In the genomic region with DNA sequence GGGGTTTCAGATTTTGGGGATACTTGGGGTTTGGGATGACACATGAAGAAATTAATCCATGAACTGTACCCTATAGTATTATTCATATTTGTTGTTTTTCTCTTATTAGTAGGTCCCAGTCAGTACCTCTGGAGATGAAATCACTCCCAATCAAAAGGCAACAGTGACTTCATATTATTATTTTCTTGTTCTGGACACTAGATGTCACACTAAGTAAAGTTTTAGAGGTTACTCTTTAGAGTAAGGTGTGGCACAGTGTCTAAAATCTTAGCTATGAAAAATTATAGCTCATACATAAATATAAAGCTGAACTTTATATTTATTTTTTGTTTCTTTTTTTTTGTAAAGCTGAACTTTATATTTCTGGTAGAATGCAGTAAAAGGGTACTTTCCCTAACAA, we compare ENCODE assay signal across 9 cellular contexts. TPM values are rescaled to one million over a fixed set of nuclear protein-coding genes. Genes with fewer than 3 reads are reported as not detected.
DNase-seq lines count a peak whose midpoint lies in the region; ATAC-seq and TF ChIP-seq lines count a peak whose summit lies in the region.
"Had no signal": no experiment of that assay in that cellular context is flagged by ENCODE, and none has a peak within 500 bp of the region (broad histone marks: within the 10 kb centered on the region; RNA-seq: fewer than 3 reads in every experiment).

No MANE protein-coding gene starts in this region.

- H3K4me2 ChIP-seq in smooth muscle cell, result no peak overlapping the region

- TF ChIP-seq CTCF in GM06990 (IDR thresholded peaks at IDR 0.05; ENCODE audit: insufficient read depth, low read length, poor library complexity, severe bottlenecking) (peak; percentile 31), RWPE2 (IDR thresholded peaks at IDR 0.05; ENCODE audit: poor library complexity, severe bottlenecking) (peak; percentile 56), foreskin keratinocyte (conservative IDR thresholded peaks at IDR 0.05) (peak; percentile 63), smooth muscle cell (IDR thresholded peaks at IDR 0.05; ENCODE audit: borderline replicate concordance, insufficient read depth, poor library complexity, severe bottlenecking) (peak; percentile 11)

- no peaks in the 10 kb centered on the region for H3K9me3 ChIP-seq in RWPE2 (ENCODE audit: severe bottlenecking)
- H3K9me3 ChIP-seq in smooth muscle cell (replicated peaks; ENCODE audit: low read depth), result no peaks in the 10 kb centered on the region
- H3K9me3 ChIP-seq: thoracic aorta had no signal

- peak; percentile 64 for ATAC-seq in RWPE2 (ENCODE audit: low read depth)
- peak; percentile 35 for ATAC-seq in foreskin keratinocyte
- no peak for ATAC-seq in GM21526 (IDR thresholded peaks at IDR 0.05; ENCODE audit: low FRiP score, unreplicated experiment)

- H4K20me1 ChIP-seq in smooth muscle cell (ENCODE audit: low read depth), result peaks cover 70% of the 10 kb centered on the region

- DNase-seq in GM06990 (ENCODE audit: extremely low read depth, insufficient read length), result peak; percentile 15
- peak; percentile 48 for DNase-seq in HT-29 (ENCODE audit: low spot score)
- DNase-seq in RWPE2 (ENCODE audit: low spot score), result no peak
- no peak for DNase-seq in foreskin keratinocyte
- no peak for DNase-seq in smooth muscle cell (lab: John Stamatoyannopoulos, UW; ENCODE audit: unreplicated experiment)
- DNase-seq in NK-92 treated with Interleukin-12 subunit alpha and Interleukin-12 subunit beta, amount 100 ng/mL, for 24 hours (lab: John Stamatoyannopoulos, UW), result no peak
- DNase-seq in NCI-H2029 (lab: John Stamatoyannopoulos, UW), result no peak

- H3K27me3 ChIP-seq in GM06990 (replicated peaks; ENCODE audit: control insufficient read depth, insufficient read depth, low read length) (no peaks in the 10 kb centered on the region), RWPE2 (ENCODE audit: insufficient read depth, poor library complexity, severe bottlenecking) (no peaks in the 10 kb centered on the region), foreskin keratinocyte (no peaks in the 10 kb centered on the region), smooth muscle cell (ENCODE audit: low read depth) (no peaks in the 10 kb centered on the region)

- H3K36me3 ChIP-seq in GM06990 (ENCODE audit: control insufficient read depth, insufficient read depth, low read length) (no peaks in the 10 kb centered on the region), RWPE2 (ENCODE audit: low read depth) (peaks cover 76% of the 10 kb centered on the region), smooth muscle cell (ENCODE audit: low read depth) (peaks cover 31% of the 10 kb centered on the region)

- H3K4me1 ChIP-seq in RWPE2 (ENCODE audit: insufficient read depth, poor library complexity, severe bottlenecking) (no peaks in the 10 kb centered on the region), foreskin keratinocyte (no peaks in the 10 kb centered on the region), smooth muscle cell (ENCODE audit: low read depth) (no peaks in the 10 kb centered on the region)

- peaks cover 22% of the 10 kb centered on the region for H3K79me2 ChIP-seq in smooth muscle cell (ENCODE audit: low read depth)

- H2AFZ ChIP-seq in smooth muscle cell (ENCODE audit: low read depth), result no peak overlapping the region

- no peak overlapping the region for H3K4me3 ChIP-seq in GM06990 (replicated peaks; ENCODE audit: low read depth, low read length)
- H3K4me3 ChIP-seq in RWPE2 (ENCODE audit: severe bottlenecking), result no peak overlapping the region
- H3K4me3 ChIP-seq in smooth muscle cell, result no peak overlapping the region
- H3K4me3 ChIP-seq: thoracic aorta had no signal

- no peak overlapping the region for H3K9ac ChIP-seq in smooth muscle cell (ENCODE audit: low read depth)

- H3K27ac ChIP-seq in RWPE2 (ENCODE audit: poor library complexity, severe bottlenecking) (no peak overlapping the region), foreskin keratinocyte (no peak overlapping the region), smooth muscle cell (ENCODE audit: low read depth) (no peak overlapping the region)
- H3K27ac ChIP-seq: thoracic aorta had no signal

- peaks cover 11% of the 10 kb centered on the region for H3F3A ChIP-seq in smooth muscle cell (ENCODE audit: low read depth)

RNA-seq across cellular contexts. Expression of a gene that starts 35.1 kb away (rescaled TPM):
- 6.2 and 8.8 TPM in 2 replicates for total RNA-seq in HT-29 (2014; rRNA removed; shearing (Covaris generic))
- 52.3 and 64.1 TPM in 2 replicates for total RNA-seq in foreskin keratinocyte
- polyA plus RNA-seq in foreskin keratinocyte, result 14.2 and 17.1 TPM in 2 replicates
- total RNA-seq in smooth muscle cell, result 226 and 363 TPM in 2 replicates
- 207 and 213 TPM in 2 replicates for polyA plus RNA-seq in smooth muscle cell

RNA-seq across cellular contexts. Expression of a gene that starts 46.1 kb away (rescaled TPM):
- total RNA-seq in HT-29 (2014; rRNA removed; shearing (Covaris generic)), result 0.15 and 0.34 TPM in 2 replicates
- total RNA-seq in foreskin keratinocyte, result 0.41 and 0.53 TPM in 2 replicates
- polyA plus RNA-seq in foreskin keratinocyte, result 0.09 and 0.17 TPM in 2 replicates
- 4.4 and 8.9 TPM in 2 replicates for total RNA-seq in smooth muscle cell
- 0.17 and 0.89 TPM in 2 replicates for polyA plus RNA-seq in smooth muscle cell

Comparison
In these comparisons a context has a peak if more than half of its experiments do, and no peak if none do; other contexts are left out.
1. DNase-seq: peak in GM06990 (single experiment) and HT-29 (single experiment); none in RWPE2 (single experiment), foreskin keratinocyte (0 of 2), smooth muscle cell (single experiment), NK-92 treated with Interleukin-12 subunit alpha and Interleukin-12 subunit beta, amount 100 ng/mL, for 24 hours (single experiment) and NCI-H2029 (single experiment).
2. CTCF ChIP-seq: peak in every context shown above with its lines; median percentile 63 in foreskin keratinocyte; 56 in RWPE2; 31 in GM06990; 11 in smooth muscle cell.